Comparison of ENCODE assay signal across 8 cellular contexts in genomic region chr3:102536479-102536878, GRCh38.
A peak's percentile ranks its signal among the peaks of the same experiment; 100 is the strongest.
DNase-seq lines count a peak whose midpoint lies in the region; ATAC-seq, FAIRE-seq and TF ChIP-seq lines count a peak whose summit lies in the region.

No MANE protein-coding gene starts in this region.

- DNase-seq in D721Med (ENCODE audit: insufficient read length, low spot score) (no peak), LoVo (ENCODE audit: low spot score) (peak; percentile 63), RWPE2 (ENCODE audit: low spot score) (no peak), fibroblast of mammary gland (ENCODE audit: low read depth) (peak; percentile 43), activated gamma-delta T cell (lab: John Stamatoyannopoulos, UW) (no peak)

- H3K9me3 ChIP-seq in RWPE2 (ENCODE audit: severe bottlenecking) (no peaks in the 10 kb centered on the region), parathyroid adenoma (ENCODE audit: control insufficient read depth, low read length) (no peaks in the 10 kb centered on the region)

- peak overlapping the region; percentile 10 for H2AFZ ChIP-seq in parathyroid adenoma

- H3K27ac ChIP-seq in RWPE2 (ENCODE audit: poor library complexity, severe bottlenecking), result no peak overlapping the region
- no peak overlapping the region for H3K27ac ChIP-seq in parathyroid adenoma

- TF ChIP-seq CTCF in D721Med (IDR thresholded peaks at IDR 0.05; ENCODE audit: insufficient read depth, missing control alignments) (peak; percentile 57), RWPE2 (IDR thresholded peaks at IDR 0.05; ENCODE audit: poor library complexity, severe bottlenecking) (peak; percentile 76), fibroblast of mammary gland (conservative IDR thresholded peaks at IDR 0.05; ENCODE audit: control insufficient read depth, insufficient read depth, low read depth, low read length) (peak; percentile 39), parathyroid adenoma (IDR thresholded peaks at IDR 0.05) (no peak)

- H3K4me3 ChIP-seq in RWPE2 (ENCODE audit: severe bottlenecking) (no peak overlapping the region), fibroblast of mammary gland (ENCODE audit: control insufficient read depth, low read depth, low read length) (no peak overlapping the region), parathyroid adenoma (ENCODE audit: low read depth, low read length) (no peak overlapping the region)

- H3K27me3 ChIP-seq in RWPE2 (ENCODE audit: insufficient read depth, poor library complexity, severe bottlenecking) (no peaks in the 10 kb centered on the region), parathyroid adenoma (ENCODE audit: control insufficient read depth, insufficient read depth, low read length) (no peaks in the 10 kb centered on the region)

- H3K4me1 ChIP-seq in RWPE2 (ENCODE audit: insufficient read depth, poor library complexity, severe bottlenecking) (peaks cover 2% of the 10 kb centered on the region), parathyroid adenoma (no peaks in the 10 kb centered on the region)

- H3K36me3 ChIP-seq in RWPE2 (ENCODE audit: low read depth) (no peaks in the 10 kb centered on the region), parathyroid adenoma (ENCODE audit: control insufficient read depth, insufficient read depth, low read length) (no peaks in the 10 kb centered on the region)

- H3K79me2 ChIP-seq in parathyroid adenoma, result no peaks in the 10 kb centered on the region

- FAIRE-seq in D721Med (lab: Jason Lieb, UNC), result no peak

- H3K4me2 ChIP-seq in parathyroid adenoma (ENCODE audit: low read length), result no peak overlapping the region

- ATAC-seq in GM21360 (IDR thresholded peaks at IDR 0.05; ENCODE audit: unreplicated experiment), result peak; percentile 53
- ATAC-seq in RWPE2 (ENCODE audit: low read depth), result peak; percentile 58
- ATAC-seq in HG03196 (IDR thresholded peaks at IDR 0.05; ENCODE audit: unreplicated experiment), result no peak

- no peak overlapping the region for H3K9ac ChIP-seq in parathyroid adenoma

Comparison
In these comparisons a context has a peak if more than half of its experiments do, and no peak if none do; other contexts are left out.
1. DNase-seq: peak in LoVo (single experiment) and fibroblast of mammary gland (single experiment); none in D721Med (single experiment), RWPE2 (single experiment) and activated gamma-delta T cell (single experiment).